In the genomic region with DNA sequence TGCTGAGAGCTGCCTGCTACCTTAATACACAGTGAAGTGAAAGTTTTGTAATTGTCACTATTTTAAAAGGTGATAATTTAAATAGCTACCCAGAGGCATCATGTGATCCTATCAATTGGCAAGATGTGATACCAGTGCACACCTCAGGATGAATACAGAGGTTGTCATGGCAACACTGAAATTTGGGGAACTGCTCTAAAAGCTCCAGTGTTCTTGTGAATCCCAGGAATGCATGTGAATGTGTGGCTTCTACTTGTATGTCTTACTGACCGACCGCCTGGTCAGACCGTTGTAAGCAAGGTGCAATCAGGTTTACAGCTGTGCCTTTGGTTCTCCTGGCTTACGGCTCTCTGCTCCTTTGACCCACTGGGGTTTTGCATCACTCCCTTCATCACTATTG, we compare ENCODE assay signal across 26 cellular contexts.
"Had no signal": no experiment of that assay in that cellular context is flagged by ENCODE, and none has a peak within 500 bp of the region (broad histone marks: within the 10 kb centered on the region; RNA-seq: fewer than 3 reads in every experiment).

No MANE protein-coding gene starts in this region.

- H3K9me3 Mint-ChIP-seq: activated CD8-positive, alpha-beta T cell treated with anti-CD3 and anti-CD28 coated beads for 36 hours; activated naive CD8-positive, alpha-beta T cell treated with anti-CD3 and anti-CD28 coated beads, Interleukin-2, amount 10 ng/mL, durations not matched to agents 7 days and 5 days; activated T-cell treated with anti-CD3 and anti-CD28 coated beads, Interleukin-2, amount 50 U/mL, for 72 hours; T-cell had no signal

- H3K27me3 Mint-ChIP-seq: T-cell had no signal

- H3K4me3 Mint-ChIP-seq: activated CD8-positive, alpha-beta T cell treated with anti-CD3 and anti-CD28 coated beads for 36 hours; activated naive CD8-positive, alpha-beta T cell treated with anti-CD3 and anti-CD28 coated beads, Interleukin-2, amount 10 ng/mL, durations not matched to agents 7 days and 5 days; activated T-cell treated with anti-CD3 and anti-CD28 coated beads, Interleukin-2, amount 50 U/mL, for 72 hours; T-cell had no signal

- DNase-seq: activated CD4-positive, alpha-beta T cell treated with anti-CD3 and anti-CD28 coated beads for 4 hours; activated CD8-positive, alpha-beta memory T cell treated with anti-CD3 and anti-CD28 coated beads, Interleukin-2, amount 50 U/mL, for 4 hours; activated CD8-positive, alpha-beta T cell treated with anti-CD3 and anti-CD28 coated beads for 36 hours; activated naive CD4-positive, alpha-beta T cell treated with anti-CD3 and anti-CD28 coated beads, Interleukin-2, amount 50 U/mL, for 16 hours; activated naive CD8-positive, alpha-beta T cell treated with anti-CD3 and anti-CD28 coated beads, Interleukin-2, amount 10 ng/mL, durations not matched to agents 7 days and 5 days; activated T-cell treated with anti-CD3 and anti-CD28 coated beads, Interleukin-2, amount 50 U/mL, for 72 hours; adrenal gland; anterior cingulate cortex; cerebellar nuclear complex; MM.1S; NCI-H1105; NCI-H1436; NCI-H1694 treated with DMSO at 0.1 percent for 48 hours; NCI-H2029 treated with DMSO at 0.1 percent for 48 hours; NCI-H345; NCI-H510A; NCI-H526 treated with DMSO at 0.1 percent for 48 hours; NCI-H82; OCI-M1; RPMI8226; T-cell; T-helper 2 cell; T1000 had no signal

- FAIRE-seq: TTC549 had no signal

- H3K36me3 Mint-ChIP-seq: activated naive CD8-positive, alpha-beta T cell treated with anti-CD3 and anti-CD28 coated beads, Interleukin-2, amount 10 ng/mL, durations not matched to agents 7 days and 5 days; T-cell had no signal

- H3K27me3 ChIP-seq: adrenal gland had no signal

- H3K36me3 ChIP-seq: adrenal gland had no signal

- H3K4me3 ChIP-seq: adrenal gland, SK-N-MC had no signal

- H3K9me3 ChIP-seq: adrenal gland had no signal

- H3K4me1 ChIP-seq: adrenal gland had no signal

- H3K27ac Mint-ChIP-seq: activated CD8-positive, alpha-beta T cell treated with anti-CD3 and anti-CD28 coated beads for 36 hours; activated naive CD8-positive, alpha-beta T cell treated with anti-CD3 and anti-CD28 coated beads, Interleukin-2, amount 10 ng/mL, durations not matched to agents 7 days and 5 days; activated T-cell treated with anti-CD3 and anti-CD28 coated beads, Interleukin-2, amount 50 U/mL, for 72 hours; T-cell had no signal

- H3K27ac ChIP-seq: adrenal gland, SK-N-MC, VCaP had no signal
